Comparison of ENCODE assay signal across 9 cellular contexts in the genomic region with DNA sequence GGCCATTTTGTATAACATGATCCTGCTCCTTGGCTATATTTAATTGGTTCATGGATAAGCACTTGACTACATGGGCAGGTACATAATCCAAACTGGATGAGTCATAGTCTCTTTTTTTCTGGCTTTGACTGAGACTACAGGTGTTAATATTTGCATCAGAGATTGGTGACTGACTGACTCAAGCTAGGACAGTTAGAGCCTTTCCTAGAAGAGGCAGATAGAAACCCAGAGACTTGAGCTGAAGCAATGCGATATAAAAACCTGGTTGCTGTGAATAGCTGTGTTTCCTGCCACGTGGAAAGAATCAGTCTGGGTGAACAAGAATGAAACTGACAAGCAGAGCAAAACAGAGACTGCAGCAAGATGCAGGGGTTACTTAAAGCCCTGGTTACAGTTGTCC.
A peak's percentile ranks its signal among the peaks of the same experiment; 100 is the strongest.
DNase-seq lines count a peak whose midpoint lies in the region; ATAC-seq and TF ChIP-seq lines count a peak whose summit lies in the region.
"Had no signal": no experiment of that assay in that cellular context is flagged by ENCODE, and none has a peak within 500 bp of the region (broad histone marks: within the 10 kb centered on the region; RNA-seq: fewer than 3 reads in every experiment).

No MANE protein-coding gene starts in this region.

- ATAC-seq in HG02884 (IDR thresholded peaks at IDR 0.05; ENCODE audit: unreplicated experiment) (peak; percentile 92), T-cell (replicated peaks in 1 of 4) (peak; percentile 26 to 63 (median 58))
- peak; percentile 99 for ATAC-seq in stimulated activated naive CD8-positive, alpha-beta T cell treated with anti-CD3 and anti-CD28 coated beads, Interleukin-15, amount 100 ng/mL, for 72 hours

- TF ChIP-seq CTCF in Peyer's patch (IDR thresholded peaks at IDR 0.05), result no peak

- CTCF ChIA-PET in T-cell (lab: Charles Lee), result interaction anchor here in 1 of 2 donors (0.7 kb wide), 1 partner anchor 798 kb away, joined by 5 read pairs; no protein-coding TSS in a partner anchor

- H3K36me3 Mint-ChIP-seq in T-cell, result no peaks in the 10 kb centered on the region

- H3K4me3 ChIP-seq in Peyer's patch, result no peak overlapping the region

- H3K9me3 ChIP-seq in Peyer's patch, result no peaks in the 10 kb centered on the region

- no peaks in the 10 kb centered on the region for H3K27me3 Mint-ChIP-seq in T-cell
- no peaks in the 10 kb centered on the region for H3K27me3 Mint-ChIP-seq in stimulated activated naive CD8-positive, alpha-beta T cell treated with anti-CD3 and anti-CD28 coated beads, Interleukin-15, amount 100 ng/mL, for 72 hours

- peaks cover 0 to 15% (median 15%) of the 10 kb centered on the region in 3 donors for H3K4me1 Mint-ChIP-seq in T-cell
- peaks cover 29% of the 10 kb centered on the region for H3K4me1 Mint-ChIP-seq in stimulated activated naive CD8-positive, alpha-beta T cell treated with anti-CD3 and anti-CD28 coated beads, Interleukin-15, amount 100 ng/mL, for 72 hours

- H3K9me3 Mint-ChIP-seq in T-cell, result peaks cover 1 to 9% (median 7%) of the 10 kb centered on the region in 3 donors
- H3K9me3 Mint-ChIP-seq in stimulated activated naive CD8-positive, alpha-beta T cell treated with anti-CD3 and anti-CD28 coated beads, Interleukin-15, amount 100 ng/mL, for 72 hours, result peaks cover 13 to 30% of the 10 kb centered on the region in 2 donors

- peaks cover 0 to 7% (median 0%) of the 10 kb centered on the region in 4 donors for H3K4me1 ChIP-seq in Peyer's patch

- H3K27me3 ChIP-seq in Peyer's patch, result no peaks in the 10 kb centered on the region

- peak; percentile 19 to 35 for DNase-seq in stimulated activated CD8-positive, alpha-beta memory T cell treated with anti-CD3 and anti-CD28 coated beads, Interleukin-15, amount 100 ng/mL, for 48 hours (ENCODE audit: low read depth in 2 of 2)
- no peak for DNase-seq in stimulated activated CD8-positive, alpha-beta memory T cell treated with anti-CD3 and anti-CD28 coated beads, Interleukin-4, amount 100 ng/mL, for 48 hours
- DNase-seq in T-cell (no peak), Peyer's patch (no peak), SK-N-DZ (ENCODE audit: low spot score) (no peak)
- DNase-seq in stimulated activated naive CD8-positive, alpha-beta T cell treated with anti-CD3 and anti-CD28 coated beads, Interleukin-15, amount 100 ng/mL, for 72 hours, result peak; percentile 47 to 74
- no peak for DNase-seq in effector CD4-positive, alpha-beta T cell
- DNase-seq: NCI-H1436 had no signal

- no peak overlapping the region for H3K27ac ChIP-seq in Peyer's patch

- H3K27ac Mint-ChIP-seq in T-cell, result peak overlapping the region in 1 of 2 donors; percentile 33
- peak overlapping the region in 1 of 2 donors; percentile 20 for H3K27ac Mint-ChIP-seq in stimulated activated naive CD8-positive, alpha-beta T cell treated with anti-CD3 and anti-CD28 coated beads, Interleukin-15, amount 100 ng/mL, for 72 hours

- POLR2A ChIA-PET in T-cell (lab: Charles Lee), result no interaction called here

- no peaks in the 10 kb centered on the region for H3K36me3 ChIP-seq in Peyer's patch

- H3K4me3 Mint-ChIP-seq in T-cell, result no peak overlapping the region
- peak overlapping the region in 1 of 2 donors; percentile 25 for H3K4me3 Mint-ChIP-seq in stimulated activated naive CD8-positive, alpha-beta T cell treated with anti-CD3 and anti-CD28 coated beads, Interleukin-15, amount 100 ng/mL, for 72 hours

- TF ChIP-seq POLR2A in Peyer's patch (IDR thresholded peaks at IDR 0.05), result no peak

Comparison
In these comparisons a context has a peak if more than half of its experiments do, and no peak if none do; other contexts are left out.
1. DNase-seq: peak in stimulated activated CD8-positive, alpha-beta memory T cell treated with anti-CD3 and anti-CD28 coated beads, Interleukin-15, amount 100 ng/mL, for 48 hours (2 of 2) and stimulated activated naive CD8-positive, alpha-beta T cell treated with anti-CD3 and anti-CD28 coated beads, Interleukin-15, amount 100 ng/mL, for 72 hours (2 of 2); none in stimulated activated CD8-positive, alpha-beta memory T cell treated with anti-CD3 and anti-CD28 coated beads, Interleukin-4, amount 100 ng/mL, for 48 hours (single experiment), T-cell (0 of 34), Peyer's patch (0 of 3), effector CD4-positive, alpha-beta T cell (single experiment) and SK-N-DZ (single experiment).
2. Peak in every context shown above with its lines, with median percentiles within 50 percentile points of each other: ATAC-seq.